8 cellular contexts compared by ENCODE assay signal in the genomic region with DNA sequence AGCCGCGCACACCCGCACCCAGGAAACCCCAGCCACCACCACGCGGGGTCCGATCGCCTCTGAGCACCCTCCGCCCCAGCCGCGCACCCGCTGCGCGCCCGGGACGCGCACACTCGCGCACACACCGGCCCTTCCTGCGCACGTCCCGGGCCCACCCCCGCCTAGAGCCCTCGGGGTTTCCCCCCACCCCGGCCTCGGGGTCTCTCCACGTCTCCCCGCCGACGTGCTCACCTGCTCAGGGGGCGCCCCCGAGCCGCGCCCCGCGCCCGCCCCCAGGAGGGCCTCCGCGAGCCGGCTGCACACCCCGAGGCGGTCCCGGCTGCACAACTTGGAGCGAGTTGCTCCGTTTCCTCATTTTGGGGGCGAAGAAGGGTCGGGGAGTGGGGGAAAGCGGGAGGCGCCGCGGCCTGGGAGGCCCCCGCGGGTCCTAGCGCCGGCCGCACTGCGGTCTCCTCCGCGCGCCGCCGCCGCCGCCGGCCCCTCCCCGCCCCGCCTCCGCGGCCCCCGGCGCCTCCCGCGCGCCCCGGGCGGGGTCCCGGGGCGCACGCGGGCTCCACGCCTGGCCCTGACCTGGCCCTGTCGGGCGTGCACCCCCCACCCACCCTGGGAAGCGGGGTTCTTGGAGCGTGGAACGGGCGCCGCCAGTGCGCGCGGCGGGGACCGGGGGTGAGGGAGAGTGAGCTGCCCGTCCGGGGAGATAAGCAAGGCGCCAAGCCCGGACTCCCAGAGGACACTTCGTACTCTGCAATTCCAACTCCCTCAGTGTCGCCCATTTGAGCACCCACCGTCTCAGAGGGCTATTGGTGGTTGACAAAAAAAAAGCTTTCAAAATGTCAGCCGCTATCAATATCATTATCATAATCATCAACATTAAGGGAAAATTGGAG. TPM values are rescaled to one million over a fixed set of nuclear protein-coding genes. Genes with fewer than 3 reads are reported as not detected.
DNase-seq lines count a peak whose midpoint lies in the region; ATAC-seq and TF ChIP-seq lines count a peak whose summit lies in the region.

A gene with protein sequence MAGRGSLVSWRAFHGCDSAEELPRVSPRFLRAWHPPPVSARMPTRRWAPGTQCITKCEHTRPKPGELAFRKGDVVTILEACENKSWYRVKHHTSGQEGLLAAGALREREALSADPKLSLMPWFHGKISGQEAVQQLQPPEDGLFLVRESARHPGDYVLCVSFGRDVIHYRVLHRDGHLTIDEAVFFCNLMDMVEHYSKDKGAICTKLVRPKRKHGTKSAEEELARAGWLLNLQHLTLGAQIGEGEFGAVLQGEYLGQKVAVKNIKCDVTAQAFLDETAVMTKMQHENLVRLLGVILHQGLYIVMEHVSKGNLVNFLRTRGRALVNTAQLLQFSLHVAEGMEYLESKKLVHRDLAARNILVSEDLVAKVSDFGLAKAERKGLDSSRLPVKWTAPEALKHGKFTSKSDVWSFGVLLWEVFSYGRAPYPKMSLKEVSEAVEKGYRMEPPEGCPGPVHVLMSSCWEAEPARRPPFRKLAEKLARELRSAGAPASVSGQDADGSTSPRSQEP (minus strand): TSS at position 444 of the 887 bp plus-strand sequence. CDS start 1,246 bp downstream, outside the sequence.

- DNase-seq in SK-N-SH (peak; percentile 69), foreskin fibroblast (no peak), COLO668 (lab: John Stamatoyannopoulos, UW; ENCODE audit: unreplicated experiment) (no peak)
- peak; percentile 26 for DNase-seq in activated CD4-positive, alpha-beta memory T cell treated with anti-CD3 and anti-CD28 coated beads for 36 hours

- H3K36me3 Mint-ChIP-seq in activated CD4-positive, alpha-beta memory T cell treated with anti-CD3 and anti-CD28 coated beads for 36 hours: peaks cover 20% of the 10 kb centered on the region
- peaks cover 24% of the 10 kb centered on the region for H3K36me3 Mint-ChIP-seq in stimulated activated naive CD8-positive, alpha-beta T cell treated with anti-CD3 and anti-CD28 coated beads, Interleukin-15, Interleukin-2, amounts not matched to agents 100 ng/mL and 50 ng/mL, for 24 hours (ENCODE audit: low read depth)

- H3F3A ChIP-seq in SK-N-SH (replicated peaks; ENCODE audit: insufficient read depth): no peaks in the 10 kb centered on the region

- no peak for TF ChIP-seq RAD21 in SK-N-SH (IDR thresholded peaks at IDR 0.05; ENCODE audit: low read length)

- ATAC-seq in SK-N-SH treated with all-trans-retinoic acid at 6 μM for 48 hours (no peak), HG02973 (IDR thresholded peaks at IDR 0.05; ENCODE audit: unreplicated experiment) (no peak)

- POLR2A ChIA-PET in SK-N-SH (lab: Yijun Ruan, JAX): no interaction called here
- POLR2A ChIA-PET in activated CD4-positive, alpha-beta memory T cell treated with anti-CD3 and anti-CD28 coated beads for 36 hours (lab: Charles Lee): interaction anchor here (0.9 to 1.0 kb wide), 2 partner anchors 24 to 32 kb away, joined by 3 read pairs; a partner anchor contains a TSS

- H3K4me3 ChIP-seq in SK-N-SH (ENCODE audit: low read depth in 2 of 2, low read length in 1 of 2) (no peak within 1 kb of the TSS), iPS-20b (ENCODE audit: low read length) (peak within 1 kb of the TSS; percentile 65), foreskin fibroblast (ENCODE audit: low read depth in 1 of 2, low read length in 2 of 2) (no peak within 1 kb of the TSS)

- TF ChIP-seq CTCF in SK-N-SH (IDR thresholded peaks at IDR 0.05): no peak
- no peak for TF ChIP-seq CTCF in foreskin fibroblast (IDR thresholded peaks at IDR 0.05; ENCODE audit: low read depth, low read length)

- H3K27me3 ChIP-seq in SK-N-SH (ENCODE audit: insufficient read depth): peaks cover 36% of the 10 kb centered on the region
- peaks cover 47% of the 10 kb centered on the region for H3K27me3 ChIP-seq in iPS-20b (ENCODE audit: insufficient read depth, low read length)

- H4K20me1 ChIP-seq in SK-N-SH (ENCODE audit: insufficient read depth): no peaks in the 10 kb centered on the region

- CTCF ChIA-PET in SK-N-SH (lab: Yijun Ruan, JAX): no interaction called here
- CTCF ChIA-PET in activated CD4-positive, alpha-beta memory T cell treated with anti-CD3 and anti-CD28 coated beads for 36 hours (lab: Charles Lee): interaction anchor here (0.7 to 4.7 kb wide), 3 partner anchors 36 to 63 kb away, joined by 3 to 36 read pairs (median 10); no protein-coding TSS in a partner anchor

- peaks cover 8% of the 10 kb centered on the region for H3K4me1 Mint-ChIP-seq in activated CD4-positive, alpha-beta memory T cell treated with anti-CD3 and anti-CD28 coated beads for 36 hours (ENCODE audit: low read depth)
- H3K4me1 Mint-ChIP-seq in stimulated activated naive CD8-positive, alpha-beta T cell treated with anti-CD3 and anti-CD28 coated beads, Interleukin-15, Interleukin-2, amounts not matched to agents 100 ng/mL and 50 ng/mL, for 24 hours (ENCODE audit: low read depth): peaks cover 21% of the 10 kb centered on the region

- no peak within 1 kb of the TSS; the same call in 1 of the 2 replicates for H3K4me2 ChIP-seq in SK-N-SH

- H3K79me2 ChIP-seq in SK-N-SH (ENCODE audit: insufficient read depth): no peaks in the 10 kb centered on the region

- H3K9me2 ChIP-seq in SK-N-SH: no peaks in the 10 kb centered on the region

- intact Hi-C loops in activated CD4-positive, alpha-beta memory T cell treated with anti-CD3 and anti-CD28 coated beads for 36 hours (cut with micrococcal nuclease): no loop called here

- TF ChIP-seq EP300 in SK-N-SH (IDR thresholded peaks at IDR 0.05; ENCODE audit: borderline replicate concordance in 1 of 2, low read depth in 1 of 2, low read length in 1 of 2): no peak

- H3K9me3 Mint-ChIP-seq in activated CD4-positive, alpha-beta memory T cell treated with anti-CD3 and anti-CD28 coated beads for 36 hours: peaks cover 18% of the 10 kb centered on the region
- peaks cover 10% of the 10 kb centered on the region for H3K9me3 Mint-ChIP-seq in stimulated activated naive CD8-positive, alpha-beta T cell treated with anti-CD3 and anti-CD28 coated beads, Interleukin-15, Interleukin-2, amounts not matched to agents 100 ng/mL and 50 ng/mL, for 24 hours

- peaks cover 9% of the 10 kb centered on the region for H3K9me3 ChIP-seq in SK-N-SH
- peaks cover 16% of the 10 kb centered on the region for H3K9me3 ChIP-seq in iPS-20b (ENCODE audit: insufficient read depth, low read depth, low read length)

- no peak within 1 kb of the TSS for H3K27ac ChIP-seq in SK-N-SH (ENCODE audit: low read depth in 2 of 2, low read length in 1 of 2)
- H3K27ac ChIP-seq in iPS-20b (ENCODE audit: low read length): no peak within 1 kb of the TSS

- no peak within 1 kb of the TSS for H3K9ac ChIP-seq in SK-N-SH
- peak within 1 kb of the TSS; percentile 41; the same call in 1 of the 2 replicates for H3K9ac ChIP-seq in iPS-20b (ENCODE audit: low read depth, low read length)

- H2AFZ ChIP-seq in SK-N-SH (ENCODE audit: low read depth): no peak within 1 kb of the TSS

- H3K27ac Mint-ChIP-seq in activated CD4-positive, alpha-beta memory T cell treated with anti-CD3 and anti-CD28 coated beads for 36 hours: peak within 1 kb of the TSS; percentile 28
- peak within 1 kb of the TSS; percentile 80 for H3K27ac Mint-ChIP-seq in stimulated activated naive CD8-positive, alpha-beta T cell treated with anti-CD3 and anti-CD28 coated beads, Interleukin-15, Interleukin-2, amounts not matched to agents 100 ng/mL and 50 ng/mL, for 24 hours

- H3K36me3 ChIP-seq in SK-N-SH (replicated peaks in 1 of 2; ENCODE audit: control insufficient read depth in 1 of 2, insufficient read depth in 2 of 2, low read length in 1 of 2) (no peaks in the 10 kb centered on the region), iPS-20b (ENCODE audit: insufficient read depth, low read depth, low read length) (0 out of 2 replicates have a peak, but pooled peaks cover 6% of the 10 kb centered on the region)

- H3K4me1 ChIP-seq in SK-N-SH (ENCODE audit: control insufficient read depth in 1 of 2, insufficient read depth in 2 of 2, low read depth in 1 of 2, low read length in 1 of 2) (no peaks in the 10 kb centered on the region; a peak in 1 of 4 replicates), iPS-20b (ENCODE audit: insufficient read depth, low read length) (no peaks in the 10 kb centered on the region)

- 22% methylated on average over 25 of the region's 101 CpGs for WGBS in SK-N-SH (ENCODE audit: low lambda C conversion rate)

- H3K27me3 Mint-ChIP-seq in activated CD4-positive, alpha-beta memory T cell treated with anti-CD3 and anti-CD28 coated beads for 36 hours: no peaks in the 10 kb centered on the region
- H3K27me3 Mint-ChIP-seq in stimulated activated naive CD8-positive, alpha-beta T cell treated with anti-CD3 and anti-CD28 coated beads, Interleukin-15, Interleukin-2, amounts not matched to agents 100 ng/mL and 50 ng/mL, for 24 hours: no peaks in the 10 kb centered on the region

- H3K4me3 Mint-ChIP-seq in activated CD4-positive, alpha-beta memory T cell treated with anti-CD3 and anti-CD28 coated beads for 36 hours: peak within 1 kb of the TSS; percentile 77
- H3K4me3 Mint-ChIP-seq in stimulated activated naive CD8-positive, alpha-beta T cell treated with anti-CD3 and anti-CD28 coated beads, Interleukin-15, Interleukin-2, amounts not matched to agents 100 ng/mL and 50 ng/mL, for 24 hours: peak within 1 kb of the TSS; percentile 84

TF ChIP-seq in SK-N-SH, 30 proteins besides CTCF, POLR2A, EP300 and RAD21 (continues in another document):
- TF ChIP-seq MEF2A (IDR thresholded peaks at IDR 0.05; ENCODE audit: borderline replicate concordance, low read depth) (no peak), MXI1 (IDR thresholded peaks at IDR 0.05; ENCODE audit: low read depth, low read length) (no peak)
- TF ChIP-seq, protein P1, sequence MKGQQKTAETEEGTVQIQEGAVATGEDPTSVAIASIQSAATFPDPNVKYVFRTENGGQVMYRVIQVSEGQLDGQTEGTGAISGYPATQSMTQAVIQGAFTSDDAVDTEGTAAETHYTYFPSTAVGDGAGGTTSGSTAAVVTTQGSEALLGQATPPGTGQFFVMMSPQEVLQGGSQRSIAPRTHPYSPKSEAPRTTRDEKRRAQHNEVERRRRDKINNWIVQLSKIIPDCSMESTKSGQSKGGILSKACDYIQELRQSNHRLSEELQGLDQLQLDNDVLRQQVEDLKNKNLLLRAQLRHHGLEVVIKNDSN (IDR thresholded peaks at IDR 0.05; ENCODE audit: borderline replicate concordance, low read depth): no peak

RNA-seq across cellular contexts. Expression of the gene that starts here (rescaled TPM):
- not detected in 2 replicates for polyA plus RNA-seq in SK-N-SH (2012; rRNA removed)
- polyA plus RNA-seq in SK-N-SH (2012; cell fraction: cytosol; rRNA removed): not detected in 2 replicates
- not detected in 2 replicates for polyA plus RNA-seq in SK-N-SH (2012; cell fraction: nucleus; rRNA removed)
- total RNA-seq in activated CD4-positive, alpha-beta memory T cell treated with anti-CD3 and anti-CD28 coated beads for 36 hours: 10 to 100 TPM; 24.4 to 25.2 TPM

Comparison
In these comparisons a context has a peak if more than half of its experiments do, and no peak if none do; other contexts are left out.
1. Peak in DNase-seq in SK-N-SH; RNA of the gene not detected or under 1 TPM.